In genomic region chr12:108630481-108631207, GRCh38 we compare ENCODE assay signal across 1 cellular context.
TF ChIP-seq lines count a peak whose summit lies in the region.

No MANE protein-coding gene starts in this region.

TF ChIP-seq in K562, 482 proteins besides CTCF, POLR2A, EP300 and RAD21 (continues in another document):
- TF ChIP-seq ZNF778 (CRISPR knock-in tag; IDR thresholded peaks at IDR 0.05) (no peak), ADNP (tag; IDR thresholded peaks at IDR 0.05) (peak; percentile 70; the same call in 1 of the 2 replicates), ZNF384 (IDR thresholded peaks at IDR 0.05; ENCODE audit: low read depth, low read length) (no peak), ZNF644 (tag; IDR thresholded peaks at IDR 0.05; ENCODE audit: low read depth) (peak; percentile 64; the same call in 1 of the 2 replicates), CTCFL (IDR thresholded peaks at IDR 0.05; ENCODE audit: borderline replicate concordance, insufficient read depth, low read depth, low read length, poor library complexity, severe bottlenecking) (no peak), ZNF347 (CRISPR knock-in tag; IDR thresholded peaks at IDR 0.05; ENCODE audit: low read depth) (no peak), MIER1 (IDR thresholded peaks at IDR 0.05; ENCODE audit: low read depth) (no peak), FOXJ2 (tag; IDR thresholded peaks at IDR 0.05) (no peak), FOXM1 (IDR thresholded peaks at IDR 0.05; ENCODE audit: low read depth) (no peak), FOXM1 (CRISPR knock-in tag; IDR thresholded peaks at IDR 0.05; ENCODE audit: low read depth) (no peak), NR2C2 (CRISPR knock-in tag; IDR thresholded peaks at IDR 0.05) (no peak), NR2C2 (tag; IDR thresholded peaks at IDR 0.05) (peak; percentile 12; the same call in 1 of the 2 replicates), MYC (IDR thresholded peaks at IDR 0.05; ENCODE audit: low read depth, low read length) (no peak), MYC (CRISPR knock-in tag; IDR thresholded peaks at IDR 0.05; ENCODE audit: borderline replicate concordance, low read depth) (0 out of 2 replicates have a peak, but pooled peaks have one; percentile 36), ZBTB9 (CRISPR knock-in tag; IDR thresholded peaks at IDR 0.05) (no peak), ZBTB26 (CRISPR knock-in tag; IDR thresholded peaks at IDR 0.05) (no peak), RBM25 (IDR thresholded peaks at IDR 0.05; ENCODE audit: low read depth, low read length, severe bottlenecking) (peak; percentile 89), POLR2AphosphoS2 (IDR thresholded peaks at IDR 0.05; ENCODE audit: low read length) (no peak), NEUROD1 (IDR thresholded peaks at IDR 0.05; ENCODE audit: borderline replicate concordance, low read depth, low read length, partially characterized antibody) (no peak), SRSF3 (IDR thresholded peaks at IDR 0.05; ENCODE audit: insufficient read depth, low read length) (no peak), POU5F1 (IDR thresholded peaks at IDR 0.05; ENCODE audit: borderline replicate concordance, low read depth, low read length, partially characterized antibody) (no peak), ZNF696 (CRISPR knock-in tag; conservative IDR thresholded peaks at IDR 0.05) (no peak), PREB (CRISPR knock-in tag; IDR thresholded peaks at IDR 0.05) (no peak), SNIP1 (IDR thresholded peaks at IDR 0.05; ENCODE audit: low read depth) (no peak), NCOR1 (IDR thresholded peaks at IDR 0.05) (no peak)
- TF ChIP-seq, protein P1, sequence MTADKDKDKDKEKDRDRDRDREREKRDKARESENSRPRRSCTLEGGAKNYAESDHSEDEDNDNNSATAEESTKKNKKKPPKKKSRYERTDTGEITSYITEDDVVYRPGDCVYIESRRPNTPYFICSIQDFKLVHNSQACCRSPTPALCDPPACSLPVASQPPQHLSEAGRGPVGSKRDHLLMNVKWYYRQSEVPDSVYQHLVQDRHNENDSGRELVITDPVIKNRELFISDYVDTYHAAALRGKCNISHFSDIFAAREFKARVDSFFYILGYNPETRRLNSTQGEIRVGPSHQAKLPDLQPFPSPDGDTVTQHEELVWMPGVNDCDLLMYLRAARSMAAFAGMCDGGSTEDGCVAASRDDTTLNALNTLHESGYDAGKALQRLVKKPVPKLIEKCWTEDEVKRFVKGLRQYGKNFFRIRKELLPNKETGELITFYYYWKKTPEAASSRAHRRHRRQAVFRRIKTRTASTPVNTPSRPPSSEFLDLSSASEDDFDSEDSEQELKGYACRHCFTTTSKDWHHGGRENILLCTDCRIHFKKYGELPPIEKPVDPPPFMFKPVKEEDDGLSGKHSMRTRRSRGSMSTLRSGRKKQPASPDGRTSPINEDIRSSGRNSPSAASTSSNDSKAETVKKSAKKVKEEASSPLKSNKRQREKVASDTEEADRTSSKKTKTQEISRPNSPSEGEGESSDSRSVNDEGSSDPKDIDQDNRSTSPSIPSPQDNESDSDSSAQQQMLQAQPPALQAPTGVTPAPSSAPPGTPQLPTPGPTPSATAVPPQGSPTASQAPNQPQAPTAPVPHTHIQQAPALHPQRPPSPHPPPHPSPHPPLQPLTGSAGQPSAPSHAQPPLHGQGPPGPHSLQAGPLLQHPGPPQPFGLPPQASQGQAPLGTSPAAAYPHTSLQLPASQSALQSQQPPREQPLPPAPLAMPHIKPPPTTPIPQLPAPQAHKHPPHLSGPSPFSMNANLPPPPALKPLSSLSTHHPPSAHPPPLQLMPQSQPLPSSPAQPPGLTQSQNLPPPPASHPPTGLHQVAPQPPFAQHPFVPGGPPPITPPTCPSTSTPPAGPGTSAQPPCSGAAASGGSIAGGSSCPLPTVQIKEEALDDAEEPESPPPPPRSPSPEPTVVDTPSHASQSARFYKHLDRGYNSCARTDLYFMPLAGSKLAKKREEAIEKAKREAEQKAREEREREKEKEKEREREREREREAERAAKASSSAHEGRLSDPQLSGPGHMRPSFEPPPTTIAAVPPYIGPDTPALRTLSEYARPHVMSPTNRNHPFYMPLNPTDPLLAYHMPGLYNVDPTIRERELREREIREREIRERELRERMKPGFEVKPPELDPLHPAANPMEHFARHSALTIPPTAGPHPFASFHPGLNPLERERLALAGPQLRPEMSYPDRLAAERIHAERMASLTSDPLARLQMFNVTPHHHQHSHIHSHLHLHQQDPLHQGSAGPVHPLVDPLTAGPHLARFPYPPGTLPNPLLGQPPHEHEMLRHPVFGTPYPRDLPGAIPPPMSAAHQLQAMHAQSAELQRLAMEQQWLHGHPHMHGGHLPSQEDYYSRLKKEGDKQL (CRISPR knock-in tag; IDR thresholded peaks at IDR 0.05; ENCODE audit: borderline replicate concordance), result no peak
- TF ChIP-seq, protein P2, sequence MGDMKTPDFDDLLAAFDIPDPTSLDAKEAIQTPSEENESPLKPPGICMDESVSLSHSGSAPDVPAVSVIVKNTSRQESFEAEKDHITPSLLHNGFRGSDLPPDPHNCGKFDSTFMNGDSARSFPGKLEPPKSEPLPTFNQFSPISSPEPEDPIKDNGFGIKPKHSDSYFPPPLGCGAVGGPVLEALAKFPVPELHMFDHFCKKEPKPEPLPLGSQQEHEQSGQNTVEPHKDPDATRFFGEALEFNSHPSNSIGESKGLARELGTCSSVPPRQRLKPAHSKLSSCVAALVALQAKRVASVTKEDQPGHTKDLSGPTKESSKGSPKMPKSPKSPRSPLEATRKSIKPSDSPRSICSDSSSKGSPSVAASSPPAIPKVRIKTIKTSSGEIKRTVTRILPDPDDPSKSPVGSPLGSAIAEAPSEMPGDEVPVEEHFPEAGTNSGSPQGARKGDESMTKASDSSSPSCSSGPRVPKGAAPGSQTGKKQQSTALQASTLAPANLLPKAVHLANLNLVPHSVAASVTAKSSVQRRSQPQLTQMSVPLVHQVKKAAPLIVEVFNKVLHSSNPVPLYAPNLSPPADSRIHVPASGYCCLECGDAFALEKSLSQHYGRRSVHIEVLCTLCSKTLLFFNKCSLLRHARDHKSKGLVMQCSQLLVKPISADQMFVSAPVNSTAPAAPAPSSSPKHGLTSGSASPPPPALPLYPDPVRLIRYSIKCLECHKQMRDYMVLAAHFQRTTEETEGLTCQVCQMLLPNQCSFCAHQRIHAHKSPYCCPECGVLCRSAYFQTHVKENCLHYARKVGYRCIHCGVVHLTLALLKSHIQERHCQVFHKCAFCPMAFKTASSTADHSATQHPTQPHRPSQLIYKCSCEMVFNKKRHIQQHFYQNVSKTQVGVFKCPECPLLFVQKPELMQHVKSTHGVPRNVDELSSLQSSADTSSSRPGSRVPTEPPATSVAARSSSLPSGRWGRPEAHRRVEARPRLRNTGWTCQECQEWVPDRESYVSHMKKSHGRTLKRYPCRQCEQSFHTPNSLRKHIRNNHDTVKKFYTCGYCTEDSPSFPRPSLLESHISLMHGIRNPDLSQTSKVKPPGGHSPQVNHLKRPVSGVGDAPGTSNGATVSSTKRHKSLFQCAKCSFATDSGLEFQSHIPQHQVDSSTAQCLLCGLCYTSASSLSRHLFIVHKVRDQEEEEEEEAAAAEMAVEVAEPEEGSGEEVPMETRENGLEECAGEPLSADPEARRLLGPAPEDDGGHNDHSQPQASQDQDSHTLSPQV (IDR thresholded peaks at IDR 0.05), result peak; percentile 94
- TF ChIP-seq, protein P3, sequence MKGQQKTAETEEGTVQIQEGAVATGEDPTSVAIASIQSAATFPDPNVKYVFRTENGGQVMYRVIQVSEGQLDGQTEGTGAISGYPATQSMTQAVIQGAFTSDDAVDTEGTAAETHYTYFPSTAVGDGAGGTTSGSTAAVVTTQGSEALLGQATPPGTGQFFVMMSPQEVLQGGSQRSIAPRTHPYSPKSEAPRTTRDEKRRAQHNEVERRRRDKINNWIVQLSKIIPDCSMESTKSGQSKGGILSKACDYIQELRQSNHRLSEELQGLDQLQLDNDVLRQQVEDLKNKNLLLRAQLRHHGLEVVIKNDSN (CRISPR knock-in tag; IDR thresholded peaks at IDR 0.05), result 0 out of 2 replicates have a peak, but pooled peaks have one; percentile 34
- TF ChIP-seq, protein P4, sequence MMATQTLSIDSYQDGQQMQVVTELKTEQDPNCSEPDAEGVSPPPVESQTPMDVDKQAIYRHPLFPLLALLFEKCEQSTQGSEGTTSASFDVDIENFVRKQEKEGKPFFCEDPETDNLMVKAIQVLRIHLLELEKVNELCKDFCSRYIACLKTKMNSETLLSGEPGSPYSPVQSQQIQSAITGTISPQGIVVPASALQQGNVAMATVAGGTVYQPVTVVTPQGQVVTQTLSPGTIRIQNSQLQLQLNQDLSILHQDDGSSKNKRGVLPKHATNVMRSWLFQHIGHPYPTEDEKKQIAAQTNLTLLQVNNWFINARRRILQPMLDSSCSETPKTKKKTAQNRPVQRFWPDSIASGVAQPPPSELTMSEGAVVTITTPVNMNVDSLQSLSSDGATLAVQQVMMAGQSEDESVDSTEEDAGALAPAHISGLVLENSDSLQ (IDR thresholded peaks at IDR 0.05), result no peak
- TF ChIP-seq, protein P5, sequence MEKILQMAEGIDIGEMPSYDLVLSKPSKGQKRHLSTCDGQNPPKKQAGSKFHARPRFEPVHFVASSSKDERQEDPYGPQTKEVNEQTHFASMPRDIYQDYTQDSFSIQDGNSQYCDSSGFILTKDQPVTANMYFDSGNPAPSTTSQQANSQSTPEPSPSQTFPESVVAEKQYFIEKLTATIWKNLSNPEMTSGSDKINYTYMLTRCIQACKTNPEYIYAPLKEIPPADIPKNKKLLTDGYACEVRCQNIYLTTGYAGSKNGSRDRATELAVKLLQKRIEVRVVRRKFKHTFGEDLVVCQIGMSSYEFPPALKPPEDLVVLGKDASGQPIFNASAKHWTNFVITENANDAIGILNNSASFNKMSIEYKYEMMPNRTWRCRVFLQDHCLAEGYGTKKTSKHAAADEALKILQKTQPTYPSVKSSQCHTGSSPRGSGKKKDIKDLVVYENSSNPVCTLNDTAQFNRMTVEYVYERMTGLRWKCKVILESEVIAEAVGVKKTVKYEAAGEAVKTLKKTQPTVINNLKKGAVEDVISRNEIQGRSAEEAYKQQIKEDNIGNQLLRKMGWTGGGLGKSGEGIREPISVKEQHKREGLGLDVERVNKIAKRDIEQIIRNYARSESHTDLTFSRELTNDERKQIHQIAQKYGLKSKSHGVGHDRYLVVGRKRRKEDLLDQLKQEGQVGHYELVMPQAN (IDR thresholded peaks at IDR 0.05; ENCODE audit: borderline replicate concordance), result no peak
- TF ChIP-seq, protein P6, sequence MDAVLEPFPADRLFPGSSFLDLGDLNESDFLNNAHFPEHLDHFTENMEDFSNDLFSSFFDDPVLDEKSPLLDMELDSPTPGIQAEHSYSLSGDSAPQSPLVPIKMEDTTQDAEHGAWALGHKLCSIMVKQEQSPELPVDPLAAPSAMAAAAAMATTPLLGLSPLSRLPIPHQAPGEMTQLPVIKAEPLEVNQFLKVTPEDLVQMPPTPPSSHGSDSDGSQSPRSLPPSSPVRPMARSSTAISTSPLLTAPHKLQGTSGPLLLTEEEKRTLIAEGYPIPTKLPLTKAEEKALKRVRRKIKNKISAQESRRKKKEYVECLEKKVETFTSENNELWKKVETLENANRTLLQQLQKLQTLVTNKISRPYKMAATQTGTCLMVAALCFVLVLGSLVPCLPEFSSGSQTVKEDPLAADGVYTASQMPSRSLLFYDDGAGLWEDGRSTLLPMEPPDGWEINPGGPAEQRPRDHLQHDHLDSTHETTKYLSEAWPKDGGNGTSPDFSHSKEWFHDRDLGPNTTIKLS (IDR thresholded peaks at IDR 0.05; ENCODE audit: borderline replicate concordance, low read depth), result no peak
